8 cellular contexts compared by ENCODE assay signal in the genomic region with DNA sequence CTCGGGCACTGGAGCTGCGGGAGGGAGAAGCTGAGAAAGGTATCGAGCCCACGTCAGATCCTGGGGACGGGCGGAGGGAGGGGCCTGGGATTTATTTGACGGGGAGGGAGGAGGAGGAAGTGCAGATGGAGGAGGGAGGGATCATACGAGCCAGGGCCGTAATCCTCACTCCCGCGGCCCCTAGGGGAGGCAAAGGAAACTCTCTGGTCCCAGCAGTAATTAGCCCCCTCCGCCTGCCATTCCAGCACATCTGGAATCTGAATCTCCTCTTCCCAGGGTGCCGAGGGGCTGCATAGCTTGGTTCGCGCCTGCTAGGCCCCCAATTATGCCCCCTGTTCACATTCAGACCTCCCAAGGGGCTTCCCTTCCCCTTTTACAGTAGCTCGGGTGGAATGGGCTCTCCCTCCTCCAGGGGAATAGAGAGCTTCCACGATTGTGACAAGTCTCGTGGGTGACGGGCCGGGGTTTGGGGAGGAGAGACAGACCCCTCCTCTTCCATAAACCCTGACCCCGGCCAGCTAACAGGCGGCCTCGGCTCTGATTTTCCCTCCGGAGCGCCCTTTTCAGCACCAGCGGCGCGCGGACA. TPM values are rescaled to one million over a fixed set of nuclear protein-coding genes. Genes with fewer than 3 reads are reported as not detected.
DNase-seq lines count a peak whose midpoint lies in the region; ATAC-seq and TF ChIP-seq lines count a peak whose summit lies in the region.

A gene (minus strand): TSS at position 35 of the 586 bp plus-strand sequence. CDS start 531 bp downstream, outside the sequence.

- H3K4me1 ChIP-seq in DND-41 (ENCODE audit: insufficient read depth, low read length) (peaks cover 26% of the 10 kb centered on the region), KMS-11 (ENCODE audit: low read depth, poor library complexity, severe bottlenecking) (peaks cover 4% of the 10 kb centered on the region), Peyer's patch (peaks cover 0 to 21% (median 3%) of the 10 kb centered on the region in 4 donors), body of pancreas (peaks cover 25% of the 10 kb centered on the region)

- H3K36me3 ChIP-seq in DND-41 (ENCODE audit: insufficient read depth, low read length), result no peaks in the 10 kb centered on the region
- H3K36me3 ChIP-seq in KMS-11 (ENCODE audit: insufficient read depth), result no peaks in the 10 kb centered on the region
- no peaks in the 10 kb centered on the region for H3K36me3 ChIP-seq in Peyer's patch
- no peaks in the 10 kb centered on the region for H3K36me3 ChIP-seq in body of pancreas (replicated peaks in 1 of 2; ENCODE audit: insufficient read depth in 1 of 2, low read depth in 2 of 2)

- ATAC-seq in DND-41 (ENCODE audit: insufficient read depth, low read depth) (peak; percentile 37), body of pancreas (peak; percentile 85), sciatic nerve (peak; percentile 31), GM21360 (IDR thresholded peaks at IDR 0.05; ENCODE audit: unreplicated experiment) (no peak)

- H3K9ac ChIP-seq in DND-41 (ENCODE audit: low read depth, low read length), result peak within 1 kb of the TSS; percentile 30; the same call in 1 of the 2 replicates
- peak within 1 kb of the TSS; percentile 63; the same call in 1 of the 2 replicates for H3K9ac ChIP-seq in KMS-11

- H2AFZ ChIP-seq in DND-41 (ENCODE audit: low read depth, low read length) (peak within 1 kb of the TSS; percentile 46), KMS-11 (ENCODE audit: low read depth) (peak within 1 kb of the TSS; percentile 96)

- no peak for TF ChIP-seq CTCF in DND-41 (IDR thresholded peaks at IDR 0.05; ENCODE audit: borderline replicate concordance, extremely low read depth, low read length, poor library complexity, severe bottlenecking)
- TF ChIP-seq CTCF in KMS-11 (conservative IDR thresholded peaks at IDR 0.05; ENCODE audit: low read depth, low read length), result no peak
- peak in 3 of 6 experiments; percentile 39 to 42 (median 39) for TF ChIP-seq CTCF in Peyer's patch (IDR thresholded peaks at IDR 0.05)
- TF ChIP-seq CTCF in body of pancreas (IDR thresholded peaks at IDR 0.05), result peak in 6 of 7 experiments; percentile 12 to 66 (median 40)

- H4K20me1 ChIP-seq in DND-41 (ENCODE audit: insufficient read depth, low read length) (peaks cover 14% of the 10 kb centered on the region), KMS-11 (ENCODE audit: insufficient read depth) (no peaks in the 10 kb centered on the region)

- TF ChIP-seq POLR2A in Peyer's patch (IDR thresholded peaks at IDR 0.05), result peak; percentile 7 to 15
- TF ChIP-seq POLR2A in body of pancreas (IDR thresholded peaks at IDR 0.05), result peak in 2 of 3 donors; percentile 54 to 72

- H3K27me3 ChIP-seq in DND-41 (ENCODE audit: insufficient read depth, low read length, poor library complexity) (peaks cover 8% of the 10 kb centered on the region), KMS-11 (ENCODE audit: insufficient read depth, low read depth) (peaks cover 50% of the 10 kb centered on the region), Peyer's patch (no peaks in the 10 kb centered on the region), body of pancreas (no peaks in the 10 kb centered on the region)

- peak within 1 kb of the TSS; percentile 14 to 58; a peak in 3 of 4 replicates for H3K4me3 ChIP-seq in DND-41 (ENCODE audit: low read depth in 1 of 2, low read length in 2 of 2)
- no peak within 1 kb of the TSS for H3K4me3 ChIP-seq in KMS-11 (IDR thresholded peaks at IDR 0.05; ENCODE audit: insufficient read depth, low read depth, low read length)
- peak within 1 kb of the TSS; percentile 55 to 85 (median 72) for H3K4me3 ChIP-seq in Peyer's patch
- peak within 1 kb of the TSS; percentile 24 to 62 for H3K4me3 ChIP-seq in body of pancreas
- H3K4me3 ChIP-seq in iPS-18c (ENCODE audit: insufficient read depth, low read depth, low read length), result peak within 1 kb of the TSS; percentile 89

- no peak within 1 kb of the TSS for H3K27ac ChIP-seq in DND-41 (ENCODE audit: low read length)
- peak within 1 kb of the TSS; percentile 28; the same call in 1 of the 2 replicates for H3K27ac ChIP-seq in KMS-11
- H3K27ac ChIP-seq in Peyer's patch, result peak within 1 kb of the TSS in 2 of 4 donors; percentile 63 to 71
- peak within 1 kb of the TSS; percentile 68 to 93 (median 80) for H3K27ac ChIP-seq in body of pancreas

- intact Hi-C loops in body of pancreas (cut with DNase I) (loop anchor here (10.0 kb wide), 1 partner anchor 105 kb away; no protein-coding TSS in a partner anchor), sciatic nerve (cut with DNase I) (loop anchor here (10.0 kb wide), 1 partner anchor 45 kb away; no protein-coding TSS in a partner anchor)

- no peaks in the 10 kb centered on the region for H3K79me2 ChIP-seq in DND-41 (ENCODE audit: insufficient read depth, low read length)
- H3K79me2 ChIP-seq in KMS-11 (ENCODE audit: insufficient read depth, low read depth), result no peaks in the 10 kb centered on the region

- H3K4me2 ChIP-seq in DND-41 (ENCODE audit: insufficient read depth, low read length) (peak within 1 kb of the TSS; percentile 79), KMS-11 (peak within 1 kb of the TSS; percentile 63)

- H3K9me3 ChIP-seq in DND-41 (ENCODE audit: insufficient read depth, low read length, severe bottlenecking) (no peaks in the 10 kb centered on the region), Peyer's patch (no peaks in the 10 kb centered on the region), body of pancreas (no peaks in the 10 kb centered on the region), iPS-18c (ENCODE audit: control insufficient read depth, insufficient read depth, low read length) (no peaks in the 10 kb centered on the region)

- 1% methylated on average over 28 to 29 of the region's 29 CpGs for WGBS in body of pancreas, 2 donors

- DNase-seq in DND-41 (peak; percentile 83), Peyer's patch (peak in 2 of 3 donors; percentile 79 to 83), body of pancreas (peak; percentile 87 to 93 (median 90)), sciatic nerve (ENCODE audit: low spot score) (peak; percentile 88), NK-92 (lab: John Stamatoyannopoulos, UW; ENCODE audit: unreplicated experiment) (no peak)

RNA-seq across cellular contexts. Expression of the gene that starts here (rescaled TPM):
- total RNA-seq in Peyer's patch, result 10 to 100 TPM in 2 of 4 donors, 1 to 10 TPM in 2; 1.7 to 14.2 (median 10.6) TPM
- total RNA-seq in body of pancreas, result 10 to 100 TPM; 19.2 to 28.3 TPM
- 3.1 TPM for total RNA-seq in sciatic nerve

Comparison
In these comparisons a context has a peak if more than half of its experiments do, and no peak if none do; other contexts are left out.
1. CTCF ChIP-seq: peak in body of pancreas (6 of 7); none in DND-41 (single experiment) and KMS-11 (single experiment).